23 cellular contexts compared by ENCODE assay signal in the genomic region with DNA sequence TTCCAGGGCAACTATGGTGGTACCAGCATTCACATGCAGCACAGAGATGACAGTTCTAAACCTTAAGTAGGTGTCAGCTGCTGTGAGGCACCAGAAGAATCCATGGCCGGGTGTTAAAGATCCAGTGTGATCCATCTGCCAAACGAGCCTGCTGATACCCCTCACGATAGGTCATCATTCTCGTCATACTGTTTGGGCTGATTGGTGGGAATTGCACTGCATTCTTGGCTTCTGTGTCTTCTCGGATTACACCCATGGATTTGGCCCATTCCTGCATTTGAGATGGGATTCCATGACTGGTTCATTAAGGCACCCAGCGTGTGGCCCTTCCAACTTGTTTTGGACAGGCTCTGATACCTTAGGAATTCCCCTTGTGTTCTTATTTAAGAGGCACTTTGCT.
"Had no signal": no experiment of that assay in that cellular context is flagged by ENCODE, and none has a peak within 500 bp of the region (broad histone marks: within the 10 kb centered on the region; RNA-seq: fewer than 3 reads in every experiment).

No MANE protein-coding gene starts in this region.

- H3K27me3 ChIP-seq: colonic mucosa, esophagus muscularis mucosa, foreskin keratinocyte, gastroesophageal sphincter, heart left ventricle, hepatocyte, left lung, right atrium auricular region, thyroid gland had no signal

- H3K9me3 ChIP-seq: colonic mucosa, esophagus muscularis mucosa, gastroesophageal sphincter, heart left ventricle, left lung, prostate gland, right atrium auricular region, thyroid gland had no signal

- DNase-seq: colonic mucosa; effector CD8-positive, alpha-beta T cell; foreskin keratinocyte; heart left ventricle; left cardiac atrium; left lung; mesenchymal stem cell; midbrain; naive thymus-derived CD4-positive, alpha-beta T cell; nucleus accumbens; stimulated activated CD4-positive, alpha-beta T cell treated with anti-CD3 and anti-CD28 coated beads, Interleukin-12 subunit alpha, Interleukin-12 subunit beta, amount 100 ng/mL, for 4 hours; stimulated activated CD4-positive, alpha-beta T cell treated with anti-CD3 and anti-CD28 coated beads, Interleukin-1b, Interleukin-23, amount 100 ng/mL, for 48 hours; stimulated activated CD4-positive, alpha-beta T cell treated with anti-CD3 and anti-CD28 coated beads, Interleukin-4, amount 100 ng/mL, for 1 hour; stimulated activated CD8-positive, alpha-beta memory T cell treated with anti-CD3 and anti-CD28 coated beads, Interleukin-4, amount 100 ng/mL, for 48 hours; stimulated activated naive CD4-positive, alpha-beta T cell; stimulated activated naive CD8-positive, alpha-beta T cell treated with anti-CD3 and anti-CD28 coated beads, Interleukin-15, amount 100 ng/mL, for 72 hours; thyroid gland had no signal

- H3K27ac ChIP-seq: colonic mucosa, esophagus muscularis mucosa, foreskin keratinocyte, gastroesophageal sphincter, heart left ventricle, hepatocyte, left lung, prostate gland, right atrium auricular region, thyroid gland had no signal

- H3K4me3 ChIP-seq: colonic mucosa, esophagus muscularis mucosa, gastroesophageal sphincter, heart left ventricle, hepatocyte, left lung, prostate gland, right atrium auricular region, smooth muscle cell, thyroid gland had no signal

- H3K36me3 ChIP-seq: colonic mucosa, esophagus muscularis mucosa, heart left ventricle, left lung, prostate gland, right atrium auricular region, thyroid gland had no signal

- H3K4me1 ChIP-seq: colonic mucosa, esophagus muscularis mucosa, foreskin keratinocyte, gastroesophageal sphincter, heart left ventricle, left lung, prostate gland, right atrium auricular region had no signal
